In the genomic region with DNA sequence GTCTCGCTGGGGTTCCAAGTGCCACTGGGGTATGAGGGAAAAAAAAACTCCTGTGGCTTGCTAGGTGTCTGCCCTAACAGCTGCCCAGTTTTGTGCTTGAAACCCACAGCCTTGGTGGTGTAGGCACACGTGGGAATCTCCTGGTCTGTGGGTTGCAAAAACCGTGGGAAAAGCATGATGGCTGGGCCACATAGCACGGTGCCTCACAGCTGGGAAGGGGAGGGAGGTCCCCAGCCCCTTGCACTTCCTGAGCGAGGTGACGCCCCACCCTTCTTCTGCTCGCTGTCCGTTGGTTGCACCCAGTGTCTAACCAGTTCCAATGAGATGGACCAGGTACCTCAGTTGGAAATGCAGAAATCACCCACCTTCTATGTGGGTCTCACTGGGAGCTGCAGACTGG, we compare ENCODE assay signal across 35 cellular contexts.
"Had no signal": no experiment of that assay in that cellular context is flagged by ENCODE, and none has a peak within 500 bp of the region (broad histone marks: within the 10 kb centered on the region; RNA-seq: fewer than 3 reads in every experiment).

No MANE protein-coding gene starts in this region.

- H3K36me3 ChIP-seq: MG63 had no signal

- H3K9ac ChIP-seq: KMS-11 had no signal

- DNase-seq: Karpas-422, Kasumi-1, MG63, MM.1S, MV-4-11, NCI-H1048, NCI-H1092, NCI-H1092 treated with DMSO at 0.1 percent for 48 hours, NCI-H1105, NCI-H1105 treated with DMSO at 0.1 percent for 48 hours, NCI-H1417, NCI-H1417 treated with DMSO at 0.1 percent for 48 hours, NCI-H1436, NCI-H1436 treated with DMSO at 0.1 percent for 48 hours, NCI-H146, NCI-H1694, NCI-H1694 treated with DMSO at 0.1 percent for 48 hours, NCI-H187, NCI-H187 treated with DMSO at 0.1 percent for 48 hours, NCI-H1930, NCI-H2029, NCI-H2029 treated with DMSO at 0.1 percent for 48 hours, NCI-H2081, NCI-H2081 treated with DMSO at 0.1 percent for 48 hours, NCI-H2107, NCI-H2171, NCI-H2171 treated with DMSO at 0.1 percent for 48 hours, NCI-H2227 treated with DMSO at 0.1 percent for 48 hours, NCI-H226, NCI-H345, NCI-H446, NCI-H446 treated with DMSO at 0.1 percent for 48 hours, NCI-H510A, NCI-H510A treated with DMSO at 0.1 percent for 48 hours had no signal

- H3K27ac ChIP-seq: KMS-11 had no signal

- H3K27me3 ChIP-seq: MG63 had no signal

- H3K4me2 ChIP-seq: KMS-11 had no signal

- H3K4me3 ChIP-seq: MG63 had no signal

- H3K9me3 ChIP-seq: MG63 had no signal
